17 cellular contexts compared by ENCODE assay signal in genomic region chr2:2875831-2876230, GRCh38.
DNase-seq lines count a peak whose midpoint lies in the region; TF ChIP-seq lines count a peak whose summit lies in the region.
"Had no signal": no experiment of that assay in that cellular context is flagged by ENCODE, and none has a peak within 500 bp of the region (broad histone marks: within the 10 kb centered on the region; RNA-seq: fewer than 3 reads in every experiment).

No MANE protein-coding gene starts in this region.

- H3K9me3 Mint-ChIP-seq in nephron, result peaks cover 1% of the 10 kb centered on the region

- H3K36me3 ChIP-seq in iPS-20b (ENCODE audit: insufficient read depth, low read depth, low read length) (no peaks in the 10 kb centered on the region), neuronal stem cell (replicated peaks in 1 of 2; ENCODE audit: control insufficient read depth in 2 of 2, insufficient read depth in 2 of 2, low read length in 2 of 2) (no peaks in the 10 kb centered on the region)
- H3K36me3 ChIP-seq: BE2C had no signal

- no peak overlapping the region for H4K8ac ChIP-seq in neuronal stem cell (ENCODE audit: low read depth, low read length)

- peaks cover 10% of the 10 kb centered on the region for H3K27me3 Mint-ChIP-seq in nephron (ENCODE audit: low read depth)
- H3K27me3 Mint-ChIP-seq: CD4-positive, alpha-beta memory T cell had no signal

- peaks cover 8% of the 10 kb centered on the region; the same call in 1 of the 2 replicates for H3K4me1 ChIP-seq in iPS-20b (ENCODE audit: insufficient read depth, low read length)
- H3K4me1 ChIP-seq in neuronal stem cell (ENCODE audit: control insufficient read depth in 2 of 2, insufficient read depth in 1 of 2, low read depth in 1 of 2, low read length in 2 of 2), result peaks cover 3 to 9% of the 10 kb centered on the region in 2 donors
- H3K4me1 ChIP-seq: BE2C had no signal

- H3K4ac ChIP-seq in neuronal stem cell (ENCODE audit: low read length), result peak overlapping the region; percentile 3

- H2BK15ac ChIP-seq in neuronal stem cell (ENCODE audit: low read length), result no peak overlapping the region

- no peaks in the 10 kb centered on the region for H3K36me3 Mint-ChIP-seq in nephron (ENCODE audit: low read depth)
- H3K36me3 Mint-ChIP-seq: CD4-positive, alpha-beta memory T cell had no signal

- H3K4me2 ChIP-seq in neuronal stem cell (ENCODE audit: insufficient read depth, low read length, poor library complexity, severe bottlenecking), result no peak overlapping the region

- peak overlapping the region; percentile 83 for H2AK5ac ChIP-seq in neuronal stem cell (ENCODE audit: low read depth, low read length)

- H3K14ac ChIP-seq in neuronal stem cell (ENCODE audit: low read length), result no peak overlapping the region

- no CpG with 5 or more reads among the region's 6 CpGs for WGBS in neuronal stem cell (ENCODE audit: extremely low coverage in 2 of 2, insufficient read length in 2 of 2, insufficient replicate concordance in 1 of 2), 2 donors

- H3K23ac ChIP-seq in neuronal stem cell (ENCODE audit: low read depth, low read length, poor library complexity), result peak overlapping the region; percentile 47

- H3K9me3 ChIP-seq in iPS-20b (ENCODE audit: insufficient read depth, low read depth, low read length) (peaks cover 14% of the 10 kb centered on the region), neuronal stem cell (replicated peaks in 1 of 2; ENCODE audit: control insufficient read depth in 2 of 2, insufficient read depth in 1 of 2, low read depth in 1 of 2, low read length in 2 of 2) (peaks cover 8 to 13% of the 10 kb centered on the region in 2 donors)
- H3K9me3 ChIP-seq: BE2C had no signal

- peak overlapping the region; percentile 15; the same call in 1 of the 2 replicates for H3K9ac ChIP-seq in iPS-20b (ENCODE audit: low read depth, low read length)
- H3K9ac ChIP-seq in neuronal stem cell (ENCODE audit: low read depth, low read length, poor library complexity), result no peak overlapping the region

- H3K4me3 ChIP-seq in coronary artery (no peak overlapping the region), iPS-20b (ENCODE audit: low read length) (no peak overlapping the region), neuronal stem cell (ENCODE audit: low read length in 2 of 2) (no peak overlapping the region)

- H3K27me3 ChIP-seq in iPS-20b (ENCODE audit: insufficient read depth, low read length) (no peaks in the 10 kb centered on the region), neuronal stem cell (ENCODE audit: control insufficient read depth in 3 of 3, insufficient read depth in 3 of 3, low read depth in 1 of 3, low read length in 3 of 3) (no peaks in the 10 kb centered on the region)
- H3K27me3 ChIP-seq: BE2C had no signal

- DNase-seq in coronary artery (ENCODE audit: low spot score) (peak; percentile 40), neuronal stem cell (ENCODE audit: low spot score) (no peak), DMS 273 (lab: John Stamatoyannopoulos, UW; ENCODE audit: unreplicated experiment) (no peak), SW480 (ENCODE audit: low spot score) (no peak), NCI-H510A (lab: John Stamatoyannopoulos, UW) (no peak)
- DNase-seq: ACHN; BE2C; CD4-positive, alpha-beta memory T cell; DMS79 treated with DMSO at 0.1 percent for 48 hours; GF-D8; GOT3; H7; HFFc6; IMR-90 had no signal

- H3K4me1 Mint-ChIP-seq in nephron, result peaks cover 46% of the 10 kb centered on the region
- H3K4me1 Mint-ChIP-seq: CD4-positive, alpha-beta memory T cell had no signal

- no peaks in the 10 kb centered on the region for H3K79me1 ChIP-seq in neuronal stem cell (ENCODE audit: low read depth, low read length)

- no peak overlapping the region for H2BK120ac ChIP-seq in neuronal stem cell (ENCODE audit: low read depth, low read length)

- no peak overlapping the region for H3K4me3 Mint-ChIP-seq in nephron
- H3K4me3 Mint-ChIP-seq: CD4-positive, alpha-beta memory T cell; HFFc6 had no signal

- H4K91ac ChIP-seq in neuronal stem cell (ENCODE audit: low read depth, low read length, poor library complexity), result no peak overlapping the region

- H3K27ac Mint-ChIP-seq in nephron, result peak overlapping the region; percentile 80 to 95 (median 88)
- H3K27ac Mint-ChIP-seq: CD4-positive, alpha-beta memory T cell; HFFc6 had no signal

- no peak overlapping the region for H3K27ac ChIP-seq in coronary artery
- no peak overlapping the region for H3K27ac ChIP-seq in iPS-20b (ENCODE audit: low read length)
- H3K27ac ChIP-seq in neuronal stem cell (replicated peaks; ENCODE audit: low read length), result no peak overlapping the region
- H3K27ac ChIP-seq: C4-2B had no signal

- TF ChIP-seq CTCF in coronary artery (IDR thresholded peaks at IDR 0.05) (no peak), nephron (IDR thresholded peaks at IDR 0.05; ENCODE audit: unreplicated experiment in 3 of 3) (no peak)

- H2BK5ac ChIP-seq in neuronal stem cell (ENCODE audit: low read length), result peak overlapping the region; percentile 20

- no peak overlapping the region for H3K18ac ChIP-seq in neuronal stem cell (ENCODE audit: low read length)

- no peak overlapping the region for H2BK12ac ChIP-seq in neuronal stem cell (ENCODE audit: low read length)

- H2AFZ ChIP-seq in neuronal stem cell (ENCODE audit: low read length), result peak overlapping the region; percentile 64
